Comparison of ENCODE assay signal across 8 cellular contexts in genomic region chr19:8005534-8006256, GRCh38. TPM values are rescaled to one million over a fixed set of nuclear protein-coding genes. Genes with fewer than 3 reads are reported as not detected.
DNase-seq lines count a peak whose midpoint lies in the region; ATAC-seq and TF ChIP-seq lines count a peak whose summit lies in the region.

Gene ELAVL1, minus strand, starts transcription at chr19:8005641. Its CDS starts 13,826 bp downstream, at chr19:7991815.

- 0 to 1% methylated on average over 30 to 38 of the region's 98 CpGs for WGBS in lower leg skin, 2 donors

- TF ChIP-seq POLR2A in GM19099 (IDR thresholded peaks at IDR 0.05; ENCODE audit: extremely low read depth, insufficient read length, low read depth) (peak; percentile 95), lower leg skin (IDR thresholded peaks at IDR 0.05) (no peak)

- peak; percentile 67 for ATAC-seq in HG03457 (IDR thresholded peaks at IDR 0.05; ENCODE audit: unreplicated experiment)

- H3K27ac ChIP-seq in dorsolateral prefrontal cortex: peak within 1 kb of the TSS in 56 of 59 donors; percentile 27 to 94 (median 81)

- H3K4me3 ChIP-seq in dorsolateral prefrontal cortex (peak within 1 kb of the TSS; percentile 73 to 99 (median 92)), lower leg skin (ENCODE audit: low read depth, poor library complexity, severe bottlenecking) (peak within 1 kb of the TSS; percentile 62)

- H3K27me3 ChIP-seq in dorsolateral prefrontal cortex: no peaks in the 10 kb centered on the region

- TF ChIP-seq CTCF in dorsolateral prefrontal cortex (IDR thresholded peaks at IDR 0.05 in 54 of 56, conservative IDR thresholded peaks at IDR 0.05 in 2 of 56; ENCODE audit: low read depth in 1 of 56, partially characterized antibody in 56 of 56) (peak in 18 of 56 donors; percentile 9 to 47 (median 24)), lower leg skin (IDR thresholded peaks at IDR 0.05) (no peak)

- intact Hi-C loops in dorsolateral prefrontal cortex (cut with DNase I) (loop anchor here (10.0 kb wide), 2 partner anchors 149 to 249 kb away; no protein-coding TSS in a partner anchor), lower leg skin (cut with DNase I; ENCODE audit: low total_unique reads) (loop anchor here (10.0 kb wide), 1 partner anchor 151 kb away; no protein-coding TSS in a partner anchor)

- DNase-seq in AML-193 (lab: John Stamatoyannopoulos, UW) (peak; percentile 67 to 68), NCI-H748 (lab: John Stamatoyannopoulos, UW; ENCODE audit: unreplicated experiment) (peak; percentile 89), dorsolateral prefrontal cortex (peak; percentile 72 to 94 (median 84)), lower leg skin (ENCODE audit: low spot score in 2 of 2) (peak; percentile 74 to 97)
- peak; percentile 89 for DNase-seq in activated CD4-positive, alpha-beta T cell treated with anti-CD3 and anti-CD28 coated beads, Interleukin-2, amount 50 U/mL, for 48 hours
- peak; percentile 84 to 91 for DNase-seq in stimulated activated CD4-positive, alpha-beta T cell treated with anti-CD3 and anti-CD28 coated beads, Interleukin-4, amount 100 ng/mL, for 4 hours

RNA-seq across cellular contexts. Expression of gene ELAVL1, which starts in this region (rescaled TPM):
- total RNA-seq in dorsolateral prefrontal cortex (10 to 100 TPM; 43.9 to 65.7 (median 53.2) TPM), lower leg skin (10 to 100 TPM; 24.8 to 49.2 (median 30.9) TPM)

Comparison
In these comparisons a context has a peak if more than half of its experiments do, and no peak if none do; other contexts are left out.
1. Peak in every context shown above with its lines: DNase-seq, ATAC-seq, H3K4me3 ChIP-seq and H3K27ac ChIP-seq.